19 cellular contexts compared by ENCODE assay signal in the genomic region with DNA sequence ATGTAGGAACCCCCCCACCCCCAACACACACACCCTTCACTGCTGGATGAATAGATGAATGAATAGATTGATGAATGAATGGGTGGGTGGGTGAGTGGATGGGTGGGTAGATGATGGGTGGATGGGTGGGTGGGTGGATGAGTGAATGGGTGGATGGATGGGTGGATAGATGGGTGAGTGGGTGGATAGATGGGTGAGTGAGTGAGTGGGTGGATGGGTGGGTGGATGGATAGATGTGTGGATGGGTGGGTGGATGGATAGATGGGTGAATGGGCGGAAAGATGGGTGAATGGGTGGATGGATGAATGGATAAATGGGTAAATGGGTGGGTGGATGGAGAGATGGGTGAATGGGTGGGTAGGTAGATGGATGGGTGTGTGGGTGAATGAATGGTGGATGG. TPM values are rescaled to one million over a fixed set of nuclear protein-coding genes. Genes with fewer than 3 reads are reported as not detected.
DNase-seq lines count a peak whose midpoint lies in the region; ATAC-seq, FAIRE-seq and TF ChIP-seq lines count a peak whose summit lies in the region.
"Had no signal": no experiment of that assay in that cellular context is flagged by ENCODE, and none has a peak within 500 bp of the region (broad histone marks: within the 10 kb centered on the region; RNA-seq: fewer than 3 reads in every experiment).

No MANE protein-coding gene starts in this region.

- TF ChIP-seq CTCF in MM.1S (IDR thresholded peaks at IDR 0.05; ENCODE audit: low read length) (no peak), GM12878 (IDR thresholded peaks at IDR 0.05 in 2 of 3, conservative IDR thresholded peaks at IDR 0.05 in 1 of 3; ENCODE audit: control insufficient read depth in 2 of 3, extremely low read depth in 1 of 3, insufficient read depth in 1 of 3, low read depth in 3 of 3, low read length in 3 of 3) (no peak)

- no CpG with 5 or more reads among the region's 1 CpG for WGBS in GM12878 (ENCODE audit: insufficient coverage, insufficient replicate concordance, low lambda C conversion rate, missing lambda C conversion rate)
- WGBS in small intestine, 3 donors, result 100% methylated on average over 1 of the region's 1 CpG

- no peak for TF ChIP-seq EP300 in GM12878 (IDR thresholded peaks at IDR 0.05; ENCODE audit: borderline replicate concordance in 1 of 2, control insufficient read depth in 1 of 2, low read depth in 2 of 2, low read length in 2 of 2)

- H3K27ac ChIP-seq in MM.1S (ENCODE audit: low read length) (no peak overlapping the region; the same call in 1 of the 2 replicates), GM12878 (ENCODE audit: control insufficient read depth, insufficient read depth) (peak overlapping the region; percentile 98), small intestine (ENCODE audit: low read depth in 1 of 2, low read length in 1 of 2) (peak overlapping the region in 1 of 2 donors; percentile 69)
- H3K27ac ChIP-seq: C4-2B had no signal

- no peaks in the 10 kb centered on the region for H4K20me1 ChIP-seq in MM.1S (ENCODE audit: insufficient read depth, low read length)
- no peaks in the 10 kb centered on the region for H4K20me1 ChIP-seq in GM12878 (ENCODE audit: control insufficient read depth, insufficient read depth)

- no peak overlapping the region for H3K27ac Mint-ChIP-seq in activated naive CD8-positive, alpha-beta T cell treated with anti-CD3 and anti-CD28 coated beads for 36 hours

- H3K4me1 Mint-ChIP-seq in activated naive CD8-positive, alpha-beta T cell treated with anti-CD3 and anti-CD28 coated beads for 36 hours, result peaks cover 3% of the 10 kb centered on the region

- CTCF ChIA-PET in GM12878 (lab: Yijun Ruan, JAX), result interaction anchor here (0.7 kb wide), 1 partner anchor 16 kb away, joined by 3 read pairs; no protein-coding TSS in a partner anchor

- peaks cover 7% of the 10 kb centered on the region; the same call in 1 of the 2 replicates for H3K4me1 ChIP-seq in MM.1S (ENCODE audit: low read length)
- H3K4me1 ChIP-seq in GM12878 (ENCODE audit: control insufficient read depth, insufficient read depth, low read length), result peaks cover 59% of the 10 kb centered on the region
- peaks cover 0 to 3% of the 10 kb centered on the region in 2 donors for H3K4me1 ChIP-seq in small intestine (ENCODE audit: control insufficient read depth in 2 of 2, insufficient read depth in 1 of 2, low read depth in 1 of 2, low read length in 1 of 2)

- in situ Hi-C loops in GM12878 (cut with MboI), result no loop called here

- no peaks in the 10 kb centered on the region for H3K36me3 ChIP-seq in MM.1S (replicated peaks; ENCODE audit: insufficient read depth, low read length)
- H3K36me3 ChIP-seq in GM12878 (ENCODE audit: control insufficient read depth in 2 of 2, insufficient read depth in 2 of 2, low read length in 1 of 2), result no peaks in the 10 kb centered on the region
- no peaks in the 10 kb centered on the region for H3K36me3 ChIP-seq in small intestine (ENCODE audit: control insufficient read depth in 2 of 2, insufficient read depth in 2 of 2, low read length in 2 of 2)

- H3K4me2 ChIP-seq in MM.1S (ENCODE audit: low read depth, low read length) (peak overlapping the region; percentile 95; the same call in 1 of the 2 replicates), GM12878 (ENCODE audit: control insufficient read depth, insufficient read depth) (peak overlapping the region; percentile 96)

- H3K9me3 ChIP-seq in MM.1S (replicated peaks; ENCODE audit: insufficient read depth, low read length), result no peaks in the 10 kb centered on the region
- no peaks in the 10 kb centered on the region for H3K9me3 ChIP-seq in GM12878 (replicated peaks; ENCODE audit: control insufficient read depth, insufficient read depth, low read length)
- no peaks in the 10 kb centered on the region for H3K9me3 ChIP-seq in small intestine (ENCODE audit: control insufficient read depth, low read depth)

- no peaks in the 10 kb centered on the region for H3K27me3 ChIP-seq in MM.1S (replicated peaks; ENCODE audit: insufficient read depth, low read length)
- H3K27me3 ChIP-seq in GM12878 (replicated peaks in 1 of 2; ENCODE audit: control insufficient read depth in 2 of 2, insufficient read depth in 2 of 2, low read length in 1 of 2), result no peaks in the 10 kb centered on the region
- H3K27me3 ChIP-seq in small intestine (ENCODE audit: control insufficient read depth in 2 of 2, insufficient read depth in 2 of 2, low read length in 2 of 2), result peaks cover 0 to 3% of the 10 kb centered on the region in 2 donors

- H3K9ac ChIP-seq in MM.1S (ENCODE audit: low read length), result no peak overlapping the region; the same call in 1 of the 2 replicates
- H3K9ac ChIP-seq in GM12878 (ENCODE audit: control insufficient read depth, insufficient read depth, low read length), result no peak overlapping the region; the same call in 1 of the 2 replicates

- SMC1A ChIA-PET in GM12878 (lab: Charles Lee; ENCODE audit: uncharacterized antibody, unreplicated experiment), result interaction anchor here (1.0 to 2.2 kb wide), 4 partner anchors 11 to 118 kb away, joined by 3 to 10 read pairs (median 6); no protein-coding TSS in a partner anchor

- H3K4me3 ChIP-seq in MM.1S (ENCODE audit: low read length) (no peak overlapping the region), GM12878 (no peak overlapping the region), small intestine (ENCODE audit: low read depth in 1 of 2, low read length in 2 of 2) (no peak overlapping the region)

- H2AFZ ChIP-seq in MM.1S (ENCODE audit: low read length) (no peak overlapping the region), GM12878 (ENCODE audit: control insufficient read depth, low read depth, low read length) (no peak overlapping the region)

- peaks cover 12% of the 10 kb centered on the region; the same call in 1 of the 2 replicates for H3F3A ChIP-seq in MM.1S (ENCODE audit: insufficient read depth, low read length)

- POLR2A ChIA-PET in GM12878 (lab: Charles Lee), result interaction anchor here (2.2 to 4.2 kb wide), 2 partner anchors 60 to 118 kb away, joined by 6 to 20 read pairs; no protein-coding TSS in a partner anchor

- RAD21 ChIA-PET in GM12878 (lab: Charles Lee; ENCODE audit: unreplicated experiment), result interaction anchor here (1.9 kb wide), 1 partner anchor 11 kb away, joined by 29 read pairs; no protein-coding TSS in a partner anchor

- peaks cover 32% of the 10 kb centered on the region for H3K27me3 Mint-ChIP-seq in activated naive CD8-positive, alpha-beta T cell treated with anti-CD3 and anti-CD28 coated beads for 36 hours

- BruUV-seq in GM12878 (replicated peaks; lab: Mats Ljungman, UMichigan), result no TSS peak

- H3K4me3 Mint-ChIP-seq in activated naive CD8-positive, alpha-beta T cell treated with anti-CD3 and anti-CD28 coated beads for 36 hours, result no peak overlapping the region

- DNase-seq in GM12892 (ENCODE audit: insufficient read length) (no peak), MM.1S (no peak), GM12878 (ENCODE audit: low read depth, low spot score) (no peak), small intestine (no peak), ureter (ENCODE audit: low spot score) (no peak)
- no peak for DNase-seq in activated naive CD8-positive, alpha-beta T cell treated with anti-CD3 and anti-CD28 coated beads for 36 hours
- DNase-seq: ACHN, H7, NCI-H1105 treated with DMSO at 0.1 percent for 48 hours, NCI-H2029 treated with DMSO at 0.1 percent for 48 hours, NCI-H226, NCI-H524 treated with DMSO at 0.1 percent for 48 hours, NCI-H82, PC-3, Right ventricle myocardium superior had no signal

- FAIRE-seq in GM12892 (lab: Jason Lieb, UNC) (peak; percentile 14), GM12878 (lab: Jason Lieb, UNC) (no peak), small intestine (lab: Jason Lieb, UNC) (no peak)
- FAIRE-seq: HepG2 had no signal

- no peaks in the 10 kb centered on the region for H3K9me2 ChIP-seq in MM.1S (replicated peaks; ENCODE audit: insufficient read depth, low read length)

- H3K36me3 Mint-ChIP-seq in activated naive CD8-positive, alpha-beta T cell treated with anti-CD3 and anti-CD28 coated beads for 36 hours, result no peaks in the 10 kb centered on the region

- no peaks in the 10 kb centered on the region for H3K9me3 Mint-ChIP-seq in activated naive CD8-positive, alpha-beta T cell treated with anti-CD3 and anti-CD28 coated beads for 36 hours

- no peak for ATAC-seq in GM12878
- no peak for ATAC-seq in GM19467 (IDR thresholded peaks at IDR 0.05; ENCODE audit: unreplicated experiment)
- ATAC-seq: HepG2, PC-3 had no signal

- no peak for TF ChIP-seq RAD21 in GM12878 (IDR thresholded peaks at IDR 0.05; ENCODE audit: insufficient read depth, low read depth, low read length)

- intact Hi-C loops in GM12878 (cut with micrococcal nuclease; ENCODE audit: unreplicated experiment), result loop anchor here (5.0 kb wide), 1 partner anchor 53 kb away; no protein-coding TSS in a partner anchor

- TF ChIP-seq POLR2A in GM12892 (IDR thresholded peaks at IDR 0.05; ENCODE audit: low read depth, low read length) (no peak), GM12878 (IDR thresholded peaks at IDR 0.05; ENCODE audit: low read depth, low read length) (no peak)

- H3K79me2 ChIP-seq in MM.1S (ENCODE audit: low read length) (peaks cover 45% of the 10 kb centered on the region), GM12878 (ENCODE audit: control insufficient read depth, insufficient read depth, low read length) (peaks cover 38% of the 10 kb centered on the region)

TF ChIP-seq in GM12878, 131 proteins besides CTCF, POLR2A, EP300 and RAD21:
- TF ChIP-seq EGR1 (IDR thresholded peaks at IDR 0.05; ENCODE audit: borderline replicate concordance in 1 of 2, low read depth in 2 of 2, low read length in 2 of 2) (peak in 1 of 2 experiments; percentile 41; a peak in 1 of 3 replicates), MEF2A (IDR thresholded peaks at IDR 0.05; ENCODE audit: insufficient read depth, low read depth, low read length) (no peak)

RNA-seq across cellular contexts. Expression of a gene that starts 2.6 kb away (rescaled TPM):
- polyA plus RNA-seq in GM12892 (2012; ENCODE audit: missing spikeins), result 5.5 TPM
- 44.9 and 56.6 TPM in 2 replicates for total RNA-seq in GM12878 (2013; cell fraction: nucleolus; rRNA removed)
- total RNA-seq in GM12878 (2014; rRNA removed) (2.3 and 2.8 TPM in 2 replicates), GM12878 (2014; rRNA removed; fragmentation: Illumina TruSeq; extraction: Trizol) (1.3 and 1.5 TPM in 2 replicates), GM12878 (2021) (35.4 and 42.6 TPM in 2 replicates), ureter (11.2 TPM)
- 4.5 TPM for polyA plus RNA-seq in GM12878 (2011; ENCODE audit: low read depth)
- polyA plus RNA-seq in GM12878 (2011; rRNA removed) (0.75 and 1.6 TPM in 2 replicates), GM12878 (2014; fragmentation: Illumina TruSeq; extraction: Trizol) (5.6 and 6.6 TPM in 2 replicates), GM12878 (2014; fragmentation: Nextera tagmentation; extraction: Ambion mirVana) (1 to 10 TPM in 1 of 2 experiments, under 1 TPM in 1; 0.69 to 1.5 TPM), GM12878 (2014; rRNA removed) (10.2 and 15.6 TPM in 2 replicates), GM12878 (2016; fragmentation: Nextera tagmentation; extraction: Ambion mirVana) (10 to 100 TPM; 14.2 to 14.9 TPM), small intestine (1 to 10 TPM; 1.4 to 5.7 (median 2.5) TPM)
- 1.8 and 2.5 TPM in 2 replicates for polyA plus RNA-seq in GM12878 (2011; cell fraction: cytosol; rRNA removed)
- polyA plus RNA-seq in GM12878 (2011; cell fraction: nucleus; rRNA removed), result 18.7 and 22.6 TPM in 2 replicates
- polyA plus RNA-seq in GM12878 (2012), result 12.9 and 17.4 TPM in 2 replicates
- 1.7 and 7.0 TPM in 2 replicates for polyA minus RNA-seq in GM12878 (2011; rRNA and poly(A)+ RNA removed)
- 4.5 and 5.3 TPM in 2 replicates for polyA minus RNA-seq in GM12878 (2011; cell fraction: cytosol; rRNA and poly(A)+ RNA removed)
- 4.8 and 7.7 TPM in 2 replicates for polyA minus RNA-seq in GM12878 (2011; cell fraction: nucleus; rRNA and poly(A)+ RNA removed)
- total RNA-seq in activated naive CD8-positive, alpha-beta T cell treated with anti-CD3 and anti-CD28 coated beads for 36 hours, result under 1 TPM; 0.28 to 0.56 TPM
- total RNA-seq: HepG2, PC-3, RPMI7951 had no signal
